ENCODE assay signal across 8 cellular contexts in genomic region chr1:155128755-155129473, GRCh38. TPM values are rescaled to one million over a fixed set of nuclear protein-coding genes. Genes with fewer than 3 reads are reported as not detected.
DNase-seq lines count a peak whose midpoint lies in the region; FAIRE-seq and TF ChIP-seq lines count a peak whose summit lies in the region.

No MANE protein-coding gene starts in this region.

- no peak for FAIRE-seq in small intestine (lab: Jason Lieb, UNC)

- peak overlapping the region; percentile 60 to 93 for H3K4me3 ChIP-seq in small intestine (ENCODE audit: low read depth in 1 of 2, low read length in 2 of 2)
- H3K4me3 ChIP-seq in MM.1S (ENCODE audit: low read length), result no peak overlapping the region

- no peaks in the 10 kb centered on the region for H3K9me2 ChIP-seq in MM.1S (replicated peaks; ENCODE audit: insufficient read depth, low read length)

- H3K9me3 ChIP-seq in small intestine (ENCODE audit: control insufficient read depth, low read depth), result no peaks in the 10 kb centered on the region
- no peaks in the 10 kb centered on the region for H3K9me3 ChIP-seq in MM.1S (replicated peaks; ENCODE audit: insufficient read depth, low read length)

- peak; percentile 36 to 41 for DNase-seq in NCI-H524 (lab: John Stamatoyannopoulos, UW)
- DNase-seq in NCI-H524 treated with DMSO at 0.1 percent for 48 hours (lab: John Stamatoyannopoulos, UW), result no peak
- DNase-seq in anterior cingulate cortex (lab: John Stamatoyannopoulos, UW), result peak in 30 of 58 donors; percentile 8 to 66 (median 30)
- peak; percentile 65 for DNase-seq in islet precursor cell
- DNase-seq in small intestine, result peak; percentile 97
- DNase-seq in MM.1S, result no peak
- DNase-seq in SKM-1 (lab: John Stamatoyannopoulos, UW; ENCODE audit: unreplicated experiment), result no peak
- DNase-seq in OCI-M2 (lab: John Stamatoyannopoulos, UW; ENCODE audit: unreplicated experiment), result no peak

- no peak overlapping the region for H3K9ac ChIP-seq in MM.1S (ENCODE audit: low read length)

- no peak overlapping the region for H3K4me2 ChIP-seq in MM.1S (ENCODE audit: low read depth, low read length)

- H3K79me2 ChIP-seq in MM.1S (ENCODE audit: low read length), result no peaks in the 10 kb centered on the region

- 6 to 13% (median 10%) methylated on average over 12 to 14 of the region's 14 CpGs for WGBS in small intestine, 3 donors

- TF ChIP-seq CTCF in MM.1S (IDR thresholded peaks at IDR 0.05; ENCODE audit: low read length), result no peak

- peaks cover 0 to 6% of the 10 kb centered on the region in 2 donors for H3K4me1 ChIP-seq in small intestine (ENCODE audit: control insufficient read depth in 2 of 2, insufficient read depth in 1 of 2, low read depth in 1 of 2, low read length in 1 of 2)
- H3K4me1 ChIP-seq in MM.1S (ENCODE audit: low read length), result peaks cover 5% of the 10 kb centered on the region; the same call in 1 of the 2 replicates

- H3K36me3 ChIP-seq in small intestine (ENCODE audit: control insufficient read depth in 2 of 2, insufficient read depth in 2 of 2, low read length in 2 of 2) (peaks cover 0 to 3% of the 10 kb centered on the region in 2 donors), MM.1S (replicated peaks; ENCODE audit: insufficient read depth, low read length) (no peaks in the 10 kb centered on the region)

- no peaks in the 10 kb centered on the region for H3K27me3 ChIP-seq in small intestine (ENCODE audit: control insufficient read depth in 2 of 2, insufficient read depth in 2 of 2, low read length in 2 of 2)
- H3K27me3 ChIP-seq in MM.1S (replicated peaks; ENCODE audit: insufficient read depth, low read length), result peaks cover 74% of the 10 kb centered on the region

- no peaks in the 10 kb centered on the region for H3F3A ChIP-seq in MM.1S (ENCODE audit: insufficient read depth, low read length)

- no peaks in the 10 kb centered on the region for H4K20me1 ChIP-seq in MM.1S (ENCODE audit: insufficient read depth, low read length)

- H3K27ac ChIP-seq in small intestine (ENCODE audit: low read depth in 1 of 2, low read length in 1 of 2) (peak overlapping the region; percentile 79 to 100), MM.1S (ENCODE audit: low read length) (no peak overlapping the region)

- no peak overlapping the region for H2AFZ ChIP-seq in MM.1S (ENCODE audit: low read length)

RNA-seq across cellular contexts. Expression of gene EFNA1, which starts 1.2 kb away (rescaled TPM):
- polyA plus RNA-seq in small intestine, result 100 to 1,000 TPM in 2 of 3 donors, 10 to 100 TPM in 1; 50.6 to 166 (median 154) TPM

RNA-seq across cellular contexts. Expression of gene SLC50A1, which starts 6.7 kb away (rescaled TPM):
- 10 to 100 TPM; 44.6 to 99.5 (median 55.9) TPM for polyA plus RNA-seq in small intestine

RNA-seq across cellular contexts. Expression of gene DPM3, which starts 11.4 kb away (rescaled TPM):
- polyA plus RNA-seq in small intestine, result 100 to 1,000 TPM; 215 to 306 (median 261) TPM

RNA-seq across cellular contexts. Expression of gene KRTCAP2, which starts 44.2 kb away (rescaled TPM):
- polyA plus RNA-seq in small intestine, result 100 to 1,000 TPM; 164 to 286 (median 239) TPM

RNA-seq across cellular contexts. Expression of gene TRIM46, which starts 44.7 kb away (rescaled TPM):
- under 1 TPM in 2 of 3 donors, not detected in 1; 0.27 to 0.57 TPM for polyA plus RNA-seq in small intestine

Comparison
In these comparisons a context has a peak if more than half of its experiments do, and no peak if none do; other contexts are left out.
1. DNase-seq: peak in NCI-H524 (2 of 2), anterior cingulate cortex (30 of 58), islet precursor cell (single experiment) and small intestine (single experiment); none in NCI-H524 treated with DMSO at 0.1 percent for 48 hours (single experiment), MM.1S (single experiment), SKM-1 (single experiment) and OCI-M2 (single experiment).